ENCODE assay signal across 17 cellular contexts in genomic region chr13:112846411-112847115, GRCh38.
"Had no signal": no experiment of that assay in that cellular context is flagged by ENCODE, and none has a peak within 500 bp of the region (broad histone marks: within the 10 kb centered on the region; RNA-seq: fewer than 3 reads in every experiment).

No MANE protein-coding gene starts in this region.

- H3K4me3 ChIP-seq: esophagus squamous epithelium, gastroesophageal sphincter had no signal

- H3K27ac ChIP-seq: epithelial cell of prostate, esophagus squamous epithelium, gastroesophageal sphincter had no signal

- H3K27ac Mint-ChIP-seq: dendritic cell treated with granulocyte-macrophage colony-stimulating factor and Interleukin-4, amounts not matched to agents 40 ng/mL and 50 ng/mL, for 4 days; effector memory CD8-positive, alpha-beta T cell; immature natural killer cell; naive thymus-derived CD4-positive, alpha-beta T cell had no signal

- ATAC-seq: effector memory CD8-positive, alpha-beta T cell; gastroesophageal sphincter; left colon; left ventricle myocardium superior; naive thymus-derived CD4-positive, alpha-beta T cell had no signal

- H3K27me3 ChIP-seq: esophagus squamous epithelium, gastroesophageal sphincter had no signal

- H3K27me3 Mint-ChIP-seq: dendritic cell treated with granulocyte-macrophage colony-stimulating factor and Interleukin-4, amounts not matched to agents 40 ng/mL and 50 ng/mL, for 4 days; effector memory CD8-positive, alpha-beta T cell; naive thymus-derived CD4-positive, alpha-beta T cell had no signal

- H3K4me1 ChIP-seq: esophagus squamous epithelium, gastroesophageal sphincter had no signal

- H3K9me3 Mint-ChIP-seq: dendritic cell treated with granulocyte-macrophage colony-stimulating factor and Interleukin-4, amounts not matched to agents 40 ng/mL and 50 ng/mL, for 4 days; effector memory CD8-positive, alpha-beta T cell had no signal

- H3K9me3 ChIP-seq: esophagus squamous epithelium had no signal

- FAIRE-seq: colon, kidney, small intestine had no signal

- H3K4me3 Mint-ChIP-seq: dendritic cell treated with granulocyte-macrophage colony-stimulating factor and Interleukin-4, amounts not matched to agents 40 ng/mL and 50 ng/mL, for 4 days; effector memory CD8-positive, alpha-beta T cell; immature natural killer cell; naive thymus-derived CD4-positive, alpha-beta T cell had no signal

- DNase-seq: cerebellar nuclear complex; effector memory CD8-positive, alpha-beta T cell; esophagus squamous epithelium; foreskin fibroblast; immature natural killer cell; kidney; left colon; left ventricle myocardium superior; naive thymus-derived CD4-positive, alpha-beta T cell; small intestine; stimulated activated CD4-positive, alpha-beta T cell treated with anti-CD3 and anti-CD28 coated beads, Interleukin-2, amount 100 ng/mL, for 48 hours; stimulated activated naive CD4-positive, alpha-beta T cell treated with Interleukin-2 at 50 U/mL for 16 hours; trophoblast cell had no signal
